1 cellular context compared by ENCODE assay signal in the genomic region with DNA sequence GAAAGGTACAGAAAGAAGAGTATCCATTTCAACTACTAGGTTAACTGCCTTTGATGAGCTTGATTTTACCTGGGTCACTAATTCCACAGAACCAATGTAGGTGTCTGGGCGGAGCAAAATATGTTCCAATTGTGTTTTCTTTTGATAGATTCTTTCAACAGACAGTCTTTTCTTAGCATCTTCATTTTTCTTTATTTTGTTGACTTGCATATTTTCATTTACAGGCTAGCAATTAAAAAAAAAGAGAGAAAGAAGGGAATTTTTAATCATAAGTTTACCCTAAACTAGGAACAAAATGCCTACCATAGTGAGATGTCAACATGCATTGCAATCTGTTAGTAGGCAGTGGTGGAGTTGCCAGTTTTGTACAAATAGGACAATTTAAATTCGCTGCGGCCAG.
TF ChIP-seq lines count a peak whose summit lies in the region.

No MANE protein-coding gene starts in this region.

TF ChIP-seq in H1, 55 proteins besides CTCF, POLR2A, EP300 and RAD21:
- no peak for TF ChIP-seq HDAC6 (IDR thresholded peaks at IDR 0.05; ENCODE audit: low read depth, low read length)
- no peak for TF ChIP-seq SIX5 (IDR thresholded peaks at IDR 0.05; ENCODE audit: low read depth, low read length)
- no peak for TF ChIP-seq CTBP2 (IDR thresholded peaks at IDR 0.05; ENCODE audit: borderline replicate concordance, insufficient read depth, insufficient read length, low read length)
- TF ChIP-seq PHF8 (conservative IDR thresholded peaks at IDR 0.05; ENCODE audit: low read depth, low read length): no peak
- no peak for TF ChIP-seq SP4 (IDR thresholded peaks at IDR 0.05; ENCODE audit: low read length)
- no peak for TF ChIP-seq CEBPB (IDR thresholded peaks at IDR 0.05; ENCODE audit: low read depth, low read length)
- TF ChIP-seq, protein P1, sequence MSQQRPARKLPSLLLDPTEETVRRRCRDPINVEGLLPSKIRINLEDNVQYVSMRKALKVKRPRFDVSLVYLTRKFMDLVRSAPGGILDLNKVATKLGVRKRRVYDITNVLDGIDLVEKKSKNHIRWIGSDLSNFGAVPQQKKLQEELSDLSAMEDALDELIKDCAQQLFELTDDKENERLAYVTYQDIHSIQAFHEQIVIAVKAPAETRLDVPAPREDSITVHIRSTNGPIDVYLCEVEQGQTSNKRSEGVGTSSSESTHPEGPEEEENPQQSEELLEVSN (IDR thresholded peaks at IDR 0.05): no peak
- no peak for TF ChIP-seq NRF1 (IDR thresholded peaks at IDR 0.05; ENCODE audit: low read depth, low read length)
- no peak for TF ChIP-seq JUND (IDR thresholded peaks at IDR 0.05; ENCODE audit: low read length)
- TF ChIP-seq GTF2F1 (IDR thresholded peaks at IDR 0.05; ENCODE audit: borderline replicate concordance, low read depth, low read length): no peak
- no peak for TF ChIP-seq SUZ12 (IDR thresholded peaks at IDR 0.05; ENCODE audit: low read length)
- TF ChIP-seq POLR2AphosphoS5 (IDR thresholded peaks at IDR 0.05; ENCODE audit: low read depth, low read length): no peak
